ENCODE assay signal across 8 cellular contexts in genomic region chr17:29293890-29294579, GRCh38. TPM values are rescaled to one million over a fixed set of nuclear protein-coding genes. Genes with fewer than 3 reads are reported as not detected.
DNase-seq lines count a peak whose midpoint lies in the region; ATAC-seq and TF ChIP-seq lines count a peak whose summit lies in the region.

Gene NUFIP2 (minus strand): TSS chr17:29294148. CDS start chr17:29294059, 89 bp downstream.

- peak; percentile 99 for DNase-seq in NCI-H1694 treated with DMSO at 0.1 percent for 48 hours (lab: John Stamatoyannopoulos, UW)
- peak; percentile 92 to 97 (median 96) for DNase-seq in T-helper 17 cell
- DNase-seq in amygdala (lab: John Stamatoyannopoulos, UW): peak; percentile 78 to 100 (median 99)
- peak; percentile 99 for DNase-seq in left cardiac atrium
- peak; percentile 100 for DNase-seq in posterior vena cava (ENCODE audit: low spot score)
- peak; percentile 99 for DNase-seq in upper lobe of right lung

- peak within 1 kb of the TSS; percentile 100 for H3K4me3 Mint-ChIP-seq in T-helper 17 cell

- H3K4me1 ChIP-seq in upper lobe of right lung: peaks cover 29% of the 10 kb centered on the region

- H3K27me3 Mint-ChIP-seq in T-helper 17 cell: no peaks in the 10 kb centered on the region

- peak; percentile 77 for ATAC-seq in HG02885 (IDR thresholded peaks at IDR 0.05; ENCODE audit: poor library complexity, unreplicated experiment)
- peak; percentile 89 for ATAC-seq in T-helper 17 cell
- ATAC-seq in left cardiac atrium: peak; percentile 95 to 96
- ATAC-seq in upper lobe of right lung: peak; percentile 96

- H3K27me3 ChIP-seq in upper lobe of right lung: no peaks in the 10 kb centered on the region

- H3K36me3 Mint-ChIP-seq in T-helper 17 cell (ENCODE audit: low read depth): peaks cover 3% of the 10 kb centered on the region

- no peak for TF ChIP-seq CTCF in upper lobe of right lung (IDR thresholded peaks at IDR 0.05)

- peak; percentile 100 for TF ChIP-seq POLR2A in GM15510 (IDR thresholded peaks at IDR 0.05; ENCODE audit: borderline replicate concordance, extremely low read depth, insufficient read length)

- no peaks in the 10 kb centered on the region for H3K9me3 ChIP-seq in T-helper 17 cell (ENCODE audit: control insufficient read depth, low read length, poor library complexity, severe bottlenecking)
- H3K9me3 ChIP-seq in upper lobe of right lung: no peaks in the 10 kb centered on the region

- peak within 1 kb of the TSS; percentile 98 for H3K27ac Mint-ChIP-seq in T-helper 17 cell

- intact Hi-C loops in left cardiac atrium (cut with DNase I): loop anchor here in 1 of 2 donors (5.0 kb wide), 1 partner anchor 147 kb away; no protein-coding TSS in a partner anchor
- intact Hi-C loops in posterior vena cava (cut with DNase I): loop anchor here (5.0 to 10.0 kb wide), 2 partner anchors 139 to 147 kb away; no protein-coding TSS in a partner anchor
- intact Hi-C loops in upper lobe of right lung (cut with DNase I): no loop called here

- peak within 1 kb of the TSS; percentile 93 for H3K4me3 ChIP-seq in upper lobe of right lung

- peaks cover 32% of the 10 kb centered on the region for H3K4me1 Mint-ChIP-seq in T-helper 17 cell

- peaks cover 12% of the 10 kb centered on the region for H3K36me3 ChIP-seq in upper lobe of right lung

- peak within 1 kb of the TSS; percentile 93 for H3K27ac ChIP-seq in upper lobe of right lung

RNA-seq across cellular contexts. Expression of gene NUFIP2, which starts in this region (rescaled TPM):
- 10 to 100 TPM; 70.0 to 76.8 TPM for total RNA-seq in T-helper 17 cell
- total RNA-seq in left cardiac atrium: 10 to 100 TPM; 31.8 to 48.3 TPM
- 10 to 100 TPM; 39.6 to 46.9 TPM for total RNA-seq in posterior vena cava
- 51.5 TPM for total RNA-seq in upper lobe of right lung

Comparison
In these comparisons a context has a peak if more than half of its experiments do, and no peak if none do; other contexts are left out.
1. Peak in every context shown above with its lines: DNase-seq, ATAC-seq, H3K4me3 ChIP-seq and H3K27ac ChIP-seq.